20 cellular contexts compared by ENCODE assay signal in genomic region chr6:166031275-166031674, GRCh38.
"Had no signal": no experiment of that assay in that cellular context is flagged by ENCODE, and none has a peak within 500 bp of the region (broad histone marks: within the 10 kb centered on the region; RNA-seq: fewer than 3 reads in every experiment).

No MANE protein-coding gene starts in this region.

- DNase-seq: dorsolateral prefrontal cortex; effector CD4-positive, alpha-beta T cell; foreskin fibroblast; gastrocnemius medialis; head of caudate nucleus; left ventricle myocardium superior; lower lobe of right lung; naive thymus-derived CD8-positive, alpha-beta T cell; nephron progenitor cell; nucleus accumbens; stimulated activated CD4-positive, alpha-beta T cell treated with anti-CD3 and anti-CD28 coated beads, Interleukin-12 subunit alpha, Interleukin-12 subunit beta, amount 100 ng/mL, for 4 hours; stimulated activated CD4-positive, alpha-beta T cell treated with anti-CD3 and anti-CD28 coated beads, Interleukin-1b, Interleukin-23, amount 100 ng/mL, for 48 hours; stimulated activated CD4-positive, alpha-beta T cell treated with anti-CD3 and anti-CD28 coated beads, Interleukin-4, amount 100 ng/mL, for 1 hour; stimulated activated CD8-positive, alpha-beta memory T cell treated with anti-CD3 and anti-CD28 coated beads, Interleukin-4, amount 100 ng/mL, for 48 hours; stimulated activated naive CD4-positive, alpha-beta T cell; stimulated activated naive CD8-positive, alpha-beta T cell treated with anti-CD3 and anti-CD28 coated beads, Interleukin-15, amount 100 ng/mL, for 72 hours; trophoblast cell had no signal

- H3K4me3 Mint-ChIP-seq: naive thymus-derived CD8-positive, alpha-beta T cell; nephron progenitor cell; stimulated activated naive CD8-positive, alpha-beta T cell treated with anti-CD3 and anti-CD28 coated beads, Interleukin-15, amount 100 ng/mL, for 72 hours had no signal

- H3K27ac Mint-ChIP-seq: naive thymus-derived CD8-positive, alpha-beta T cell; nephron progenitor cell; stimulated activated naive CD8-positive, alpha-beta T cell treated with anti-CD3 and anti-CD28 coated beads, Interleukin-15, amount 100 ng/mL, for 72 hours had no signal

- H3K36me3 Mint-ChIP-seq: naive thymus-derived CD8-positive, alpha-beta T cell had no signal

- FAIRE-seq: keratinocyte had no signal

- H3K4me1 Mint-ChIP-seq: naive thymus-derived CD8-positive, alpha-beta T cell; stimulated activated naive CD8-positive, alpha-beta T cell treated with anti-CD3 and anti-CD28 coated beads, Interleukin-15, amount 100 ng/mL, for 72 hours had no signal

- ATAC-seq: esophagus mucosa; gastrocnemius medialis; left ventricle myocardium superior; lower lobe of right lung; naive thymus-derived CD8-positive, alpha-beta T cell; sciatic nerve; stimulated activated naive CD8-positive, alpha-beta T cell treated with anti-CD3 and anti-CD28 coated beads, Interleukin-15, amount 100 ng/mL, for 72 hours had no signal
